Comparison of ENCODE assay signal across 1 cellular context in genomic region chr11:36743039-36743438, GRCh38.
TF ChIP-seq lines count a peak whose summit lies in the region.

No MANE protein-coding gene starts in this region.

TF ChIP-seq in GM12878, 131 proteins besides CTCF, POLR2A, EP300 and RAD21 (continued from another document and continues in another):
- no peak for TF ChIP-seq REST (IDR thresholded peaks at IDR 0.05; ENCODE audit: low read depth, low read length)
- TF ChIP-seq CHD2 (IDR thresholded peaks at IDR 0.05; ENCODE audit: borderline replicate concordance, low read depth, low read length), result no peak
- no peak for TF ChIP-seq NFYA (IDR thresholded peaks at IDR 0.05; ENCODE audit: borderline replicate concordance, low read depth, low read length)
- no peak for TF ChIP-seq NFXL1 (IDR thresholded peaks at IDR 0.05; ENCODE audit: borderline replicate concordance)
- 0 out of 2 replicates have a peak, but pooled peaks have one; percentile 64 for TF ChIP-seq FOXM1 (IDR thresholded peaks at IDR 0.05; ENCODE audit: low read depth, low read length)
- TF ChIP-seq EED (IDR thresholded peaks at IDR 0.05; ENCODE audit: low read depth), result no peak
- no peak for TF ChIP-seq TCF7 (IDR thresholded peaks at IDR 0.05; ENCODE audit: borderline replicate concordance)
- TF ChIP-seq PBX3 (IDR thresholded peaks at IDR 0.05; ENCODE audit: insufficient replicate concordance, low read depth, low read length), result no peak
- no peak for TF ChIP-seq MTA3 (IDR thresholded peaks at IDR 0.05; ENCODE audit: borderline replicate concordance, low read length)
- TF ChIP-seq GATAD2B (conservative IDR thresholded peaks at IDR 0.05; ENCODE audit: low read depth), result no peak
- no peak for TF ChIP-seq ESRRA (IDR thresholded peaks at IDR 0.05; ENCODE audit: low read length)
- no peak for TF ChIP-seq ZBED1 (IDR thresholded peaks at IDR 0.05; ENCODE audit: borderline replicate concordance)
- no peak for TF ChIP-seq ZBTB40 (IDR thresholded peaks at IDR 0.05; ENCODE audit: borderline replicate concordance)
- TF ChIP-seq BCL11A (IDR thresholded peaks at IDR 0.05; ENCODE audit: low read depth, low read length), result peak; percentile 66; the same call in 1 of the 2 replicates
- peak; percentile 83 for TF ChIP-seq JUNB (IDR thresholded peaks at IDR 0.05)
- TF ChIP-seq MLLT1 (IDR thresholded peaks at IDR 0.05), result no peak
- no peak for TF ChIP-seq ASH2L (IDR thresholded peaks at IDR 0.05; ENCODE audit: borderline replicate concordance, low read depth)
- TF ChIP-seq SMARCA5 (IDR thresholded peaks at IDR 0.05), result no peak
- TF ChIP-seq NR2F1 (conservative IDR thresholded peaks at IDR 0.05), result no peak
- no peak for TF ChIP-seq BMI1 (IDR thresholded peaks at IDR 0.05; ENCODE audit: borderline replicate concordance)
- no peak for TF ChIP-seq RBBP5 (conservative IDR thresholded peaks at IDR 0.05)
- TF ChIP-seq ZNF207 (IDR thresholded peaks at IDR 0.05; ENCODE audit: borderline replicate concordance), result no peak
- TF ChIP-seq ZNF217 (IDR thresholded peaks at IDR 0.05), result no peak
- TF ChIP-seq TCF12 (IDR thresholded peaks at IDR 0.05; ENCODE audit: low read depth, low read length), result peak; percentile 58; the same call in 1 of the 2 replicates
- TF ChIP-seq BHLHE40 (IDR thresholded peaks at IDR 0.05; ENCODE audit: borderline replicate concordance in 1 of 2, low read depth in 2 of 2, low read length in 1 of 2), result no peak
- TF ChIP-seq EZH2 (IDR thresholded peaks at IDR 0.05; ENCODE audit: borderline replicate concordance, control insufficient read depth, low read depth, low read length), result no peak
- TF ChIP-seq NFIC (IDR thresholded peaks at IDR 0.05; ENCODE audit: low read depth, low read length), result peak; percentile 71
- no peak for TF ChIP-seq MYC (IDR thresholded peaks at IDR 0.05; ENCODE audit: insufficient read depth, insufficient read length, insufficient replicate concordance, low read length, severe bottlenecking)
- TF ChIP-seq WRNIP1 (IDR thresholded peaks at IDR 0.05; ENCODE audit: borderline replicate concordance, low read depth, low read length), result no peak
- TF ChIP-seq NKRF (conservative IDR thresholded peaks at IDR 0.05), result no peak
- no peak for TF ChIP-seq ZBTB33 (IDR thresholded peaks at IDR 0.05)
- TF ChIP-seq HDGF (IDR thresholded peaks at IDR 0.05), result no peak
- TF ChIP-seq DPF2 (IDR thresholded peaks at IDR 0.05), result no peak
- no peak for TF ChIP-seq CREB1 (IDR thresholded peaks at IDR 0.05; ENCODE audit: low read depth)
- TF ChIP-seq RUNX3 (IDR thresholded peaks at IDR 0.05; ENCODE audit: low read length), result peak; percentile 68
- no peak for TF ChIP-seq SUZ12 (IDR thresholded peaks at IDR 0.05; ENCODE audit: unreplicated experiment)
- TF ChIP-seq SKIL (IDR thresholded peaks at IDR 0.05; ENCODE audit: low read depth, poor library complexity, severe bottlenecking), result peak; percentile 22
- no peak for TF ChIP-seq STAT3 (IDR thresholded peaks at IDR 0.05; ENCODE audit: low read depth, low read length)
- TF ChIP-seq FOS (IDR thresholded peaks at IDR 0.05; ENCODE audit: borderline replicate concordance, extremely low read depth, insufficient read length), result no peak
- TF ChIP-seq KDM1A (IDR thresholded peaks at IDR 0.05; ENCODE audit: borderline replicate concordance), result no peak
- TF ChIP-seq NR2C1 (IDR thresholded peaks at IDR 0.05), result no peak
- no peak for TF ChIP-seq CEBPZ (IDR thresholded peaks at IDR 0.05; ENCODE audit: low read depth, low read length)
- no peak for TF ChIP-seq SREBF2 (IDR thresholded peaks at IDR 0.05; ENCODE audit: low read length)
- no peak for TF ChIP-seq RFX5 (IDR thresholded peaks at IDR 0.05; ENCODE audit: low read depth, low read length)
